2 cellular contexts compared by ENCODE assay signal in genomic region chr1:40762144-40762923, GRCh38.
TF ChIP-seq lines count a peak whose summit lies in the region.

No MANE protein-coding gene starts in this region.

TF ChIP-seq in GM12891, 5 proteins besides CTCF, POLR2A, EP300 and RAD21:
- TF ChIP-seq SPI1 (IDR thresholded peaks at IDR 0.05; ENCODE audit: low read depth, low read length) (no peak), PAX5 (IDR thresholded peaks at IDR 0.05; ENCODE audit: insufficient read depth, low read length, severe bottlenecking) (no peak), POU2F2 (IDR thresholded peaks at IDR 0.05; ENCODE audit: low read depth, low read length) (no peak), POLR2AphosphoS5 (IDR thresholded peaks at IDR 0.05; ENCODE audit: low read depth, low read length) (no peak), TAF1 (IDR thresholded peaks at IDR 0.05; ENCODE audit: low read depth, low read length) (no peak)

TF ChIP-seq in K562, 482 proteins besides CTCF, POLR2A, EP300 and RAD21:
- TF ChIP-seq MAFG (tag; conservative IDR thresholded peaks at IDR 0.05) (0 out of 2 replicates have a peak, but pooled peaks have one; percentile 14), RHOXF2B (CRISPR knock-in tag; conservative IDR thresholded peaks at IDR 0.05) (no peak), POLR3G (IDR thresholded peaks at IDR 0.05; ENCODE audit: extremely low read depth, insufficient read length, insufficient replicate concordance) (no peak)
